Comparison of ENCODE assay signal across 9 cellular contexts in the genomic region with DNA sequence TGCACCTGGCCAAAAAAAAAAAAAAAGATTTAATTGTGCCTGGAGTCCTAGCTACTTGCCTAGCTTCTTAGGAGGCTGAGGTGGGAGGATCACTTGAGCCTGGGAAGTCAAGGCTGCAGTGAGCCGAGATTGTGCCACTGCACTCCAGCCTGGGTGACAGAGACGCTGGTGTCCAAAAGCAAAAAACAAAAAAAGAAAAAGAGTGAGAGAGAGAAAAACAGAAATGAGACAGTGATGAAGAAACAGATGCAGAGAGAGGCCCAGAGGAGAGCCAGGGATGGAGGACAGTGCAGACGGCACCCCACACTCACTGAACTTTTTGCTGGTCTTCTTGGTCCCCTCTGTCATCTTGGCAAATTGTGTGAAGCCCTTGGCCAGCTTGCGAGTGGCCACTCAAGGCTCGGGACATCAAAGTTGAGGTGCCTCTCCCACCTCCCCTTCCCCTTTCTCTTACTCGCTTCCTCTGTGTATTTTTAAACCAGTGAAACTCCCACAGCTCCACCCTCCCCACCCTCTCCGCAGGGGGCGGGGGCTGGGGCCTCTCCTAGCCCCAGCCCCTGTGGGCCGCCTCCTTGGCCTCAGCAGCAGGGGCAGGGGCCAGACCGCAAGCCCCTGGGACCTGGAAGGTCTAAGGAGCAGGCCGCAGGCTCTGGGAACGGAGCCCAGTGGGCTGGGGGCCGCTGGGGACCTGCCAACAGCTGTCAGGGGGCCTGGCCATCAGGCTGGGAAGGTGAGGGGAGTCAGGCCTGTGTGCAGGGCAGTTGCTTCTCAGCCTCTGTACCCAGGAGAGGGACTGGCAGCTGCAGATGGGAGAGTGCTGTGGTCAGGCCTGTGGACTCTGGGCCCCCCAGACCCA. TPM values are rescaled to one million over a fixed set of nuclear protein-coding genes. Genes with fewer than 3 reads are reported as not detected.
A peak's percentile ranks its signal among the peaks of the same experiment; 100 is the strongest.
DNase-seq lines count a peak whose midpoint lies in the region; ATAC-seq and TF ChIP-seq lines count a peak whose summit lies in the region.
"Had no signal": no experiment of that assay in that cellular context is flagged by ENCODE, and none has a peak within 500 bp of the region (broad histone marks: within the 10 kb centered on the region; RNA-seq: fewer than 3 reads in every experiment).

TSS of gene SH2D3C (minus strand) at position 387 of the 856 bp plus-strand sequence. CDS start at position 348, 39 bp downstream.

- DNase-seq in GF-D8 (lab: John Stamatoyannopoulos, UW) (peak; percentile 27), GM23338 (ENCODE audit: low spot score) (no peak), SKM-1 treated with dmso at 0.1 percent for 144 hours (lab: John Stamatoyannopoulos, UW; ENCODE audit: unreplicated experiment) (peak; percentile 49), choroid plexus epithelial cell (ENCODE audit: low read depth) (peak; percentile 28), neural progenitor cell (ENCODE audit: low spot score) (no peak), posterior cingulate gyrus (no peak), NCI-H2196 treated with DMSO at 0.1 percent for 48 hours (lab: John Stamatoyannopoulos, UW; ENCODE audit: unreplicated experiment) (no peak), NCI-H82 (lab: John Stamatoyannopoulos, UW) (no peak)

- no peak within 1 kb of the TSS for H3K9ac ChIP-seq in neural progenitor cell

- H3K4me3 ChIP-seq in GM23338 (no peak within 1 kb of the TSS), choroid plexus epithelial cell (ENCODE audit: low read depth, low read length) (no peak within 1 kb of the TSS), neural progenitor cell (no peak within 1 kb of the TSS)
- H3K4me3 ChIP-seq: body of pancreas had no signal

- no peaks in the 10 kb centered on the region; the same call in 2 of the 3 replicates for H3K36me3 Mint-ChIP-seq in GM23338 (ENCODE audit: low read depth)
- H3K36me3 Mint-ChIP-seq in neural progenitor cell: no peaks in the 10 kb centered on the region

- H3K9me3 ChIP-seq in neural progenitor cell (ENCODE audit: low read depth): no peaks in the 10 kb centered on the region
- H3K9me3 ChIP-seq: body of pancreas had no signal

- H3K4me2 ChIP-seq in GM23338: no peak within 1 kb of the TSS; the same call in 1 of the 2 replicates
- no peak within 1 kb of the TSS for H3K4me2 ChIP-seq in neural progenitor cell

- H3K79me2 ChIP-seq in GM23338 (replicated peaks; ENCODE audit: insufficient read depth): no peaks in the 10 kb centered on the region
- H3K79me2 ChIP-seq in neural progenitor cell (ENCODE audit: low read depth): no peaks in the 10 kb centered on the region

- H3K4me1 Mint-ChIP-seq in GM23338: peaks cover 23% of the 10 kb centered on the region
- H3K4me1 Mint-ChIP-seq in neural progenitor cell: peaks cover 21% of the 10 kb centered on the region

- H3F3A ChIP-seq in GM23338 (replicated peaks; ENCODE audit: low read depth) (peaks cover 9% of the 10 kb centered on the region; the same call in 1 of the 2 replicates), neural progenitor cell (ENCODE audit: low read depth) (peaks cover 7% of the 10 kb centered on the region)

- intact Hi-C loops in posterior cingulate gyrus (cut with DNase I): no loop called here

- H3K9me2 ChIP-seq in GM23338 (ENCODE audit: insufficient read depth): no peaks in the 10 kb centered on the region

- H3K27me3 Mint-ChIP-seq in GM23338 (ENCODE audit: insufficient read depth, low read depth, poor library complexity) (peaks cover 10% of the 10 kb centered on the region), neural progenitor cell (ENCODE audit: insufficient read depth, low read depth) (peaks cover 12% of the 10 kb centered on the region)

- H4K20me1 ChIP-seq in GM23338 (replicated peaks; ENCODE audit: insufficient read depth): no peaks in the 10 kb centered on the region
- H4K20me1 ChIP-seq in neural progenitor cell (ENCODE audit: low read depth): no peaks in the 10 kb centered on the region

- peak; percentile 10; the same call in 2 of the 3 replicates for ATAC-seq in GM23338
- ATAC-seq: body of pancreas had no signal

- H3K4me3 Mint-ChIP-seq in GM23338 (no peak within 1 kb of the TSS; the same call in 2 of the 3 replicates), neural progenitor cell (no peak within 1 kb of the TSS)

- H3K27me3 ChIP-seq in GM23338 (ENCODE audit: insufficient read depth): no peaks in the 10 kb centered on the region
- no peaks in the 10 kb centered on the region for H3K27me3 ChIP-seq in neural progenitor cell
- H3K27me3 ChIP-seq: body of pancreas had no signal

- H3K36me3 ChIP-seq in GM23338 (ENCODE audit: insufficient read depth) (no peaks in the 10 kb centered on the region), neural progenitor cell (no peaks in the 10 kb centered on the region)

- H3K4me1 ChIP-seq in GM23338 (ENCODE audit: insufficient read depth): peaks cover 5% of the 10 kb centered on the region; the same call in 1 of the 2 replicates
- H3K4me1 ChIP-seq in neural progenitor cell: peaks cover 12% of the 10 kb centered on the region
- H3K4me1 ChIP-seq: body of pancreas had no signal

- TF ChIP-seq CTCF in GM23338 (conservative IDR thresholded peaks at IDR 0.05; ENCODE audit: low read depth in 2 of 2) (no peak), choroid plexus epithelial cell (conservative IDR thresholded peaks at IDR 0.05; ENCODE audit: low read depth, low read length) (no peak), neural progenitor cell (IDR thresholded peaks at IDR 0.05) (no peak)

- H3K27ac Mint-ChIP-seq in GM23338: no peak within 1 kb of the TSS
- H3K27ac Mint-ChIP-seq in neural progenitor cell: peak within 1 kb of the TSS; percentile 43

- no peak within 1 kb of the TSS for H3K27ac ChIP-seq in GM23338 (ENCODE audit: low read depth)
- no peak within 1 kb of the TSS for H3K27ac ChIP-seq in neural progenitor cell

- H3K9me3 Mint-ChIP-seq in GM23338 (peaks cover 2% of the 10 kb centered on the region; the same call in 1 of the 3 replicates), neural progenitor cell (no peaks in the 10 kb centered on the region)

- H2AFZ ChIP-seq in GM23338 (no peak within 1 kb of the TSS), neural progenitor cell (replicated peaks) (no peak within 1 kb of the TSS)

TF ChIP-seq in GM23338, 12 proteins besides CTCF, POLR2A, EP300 and RAD21 (continues in another document):
- TF ChIP-seq ZNF331 (CRISPR knock-in tag; IDR thresholded peaks at IDR 0.05; ENCODE audit: low read depth): no peak
- no peak for TF ChIP-seq CREB1 (CRISPR knock-in tag; IDR thresholded peaks at IDR 0.05; ENCODE audit: low read depth)
- no peak for TF ChIP-seq JUNB (IDR thresholded peaks at IDR 0.05; ENCODE audit: unreplicated experiment)
- TF ChIP-seq, protein P1, sequence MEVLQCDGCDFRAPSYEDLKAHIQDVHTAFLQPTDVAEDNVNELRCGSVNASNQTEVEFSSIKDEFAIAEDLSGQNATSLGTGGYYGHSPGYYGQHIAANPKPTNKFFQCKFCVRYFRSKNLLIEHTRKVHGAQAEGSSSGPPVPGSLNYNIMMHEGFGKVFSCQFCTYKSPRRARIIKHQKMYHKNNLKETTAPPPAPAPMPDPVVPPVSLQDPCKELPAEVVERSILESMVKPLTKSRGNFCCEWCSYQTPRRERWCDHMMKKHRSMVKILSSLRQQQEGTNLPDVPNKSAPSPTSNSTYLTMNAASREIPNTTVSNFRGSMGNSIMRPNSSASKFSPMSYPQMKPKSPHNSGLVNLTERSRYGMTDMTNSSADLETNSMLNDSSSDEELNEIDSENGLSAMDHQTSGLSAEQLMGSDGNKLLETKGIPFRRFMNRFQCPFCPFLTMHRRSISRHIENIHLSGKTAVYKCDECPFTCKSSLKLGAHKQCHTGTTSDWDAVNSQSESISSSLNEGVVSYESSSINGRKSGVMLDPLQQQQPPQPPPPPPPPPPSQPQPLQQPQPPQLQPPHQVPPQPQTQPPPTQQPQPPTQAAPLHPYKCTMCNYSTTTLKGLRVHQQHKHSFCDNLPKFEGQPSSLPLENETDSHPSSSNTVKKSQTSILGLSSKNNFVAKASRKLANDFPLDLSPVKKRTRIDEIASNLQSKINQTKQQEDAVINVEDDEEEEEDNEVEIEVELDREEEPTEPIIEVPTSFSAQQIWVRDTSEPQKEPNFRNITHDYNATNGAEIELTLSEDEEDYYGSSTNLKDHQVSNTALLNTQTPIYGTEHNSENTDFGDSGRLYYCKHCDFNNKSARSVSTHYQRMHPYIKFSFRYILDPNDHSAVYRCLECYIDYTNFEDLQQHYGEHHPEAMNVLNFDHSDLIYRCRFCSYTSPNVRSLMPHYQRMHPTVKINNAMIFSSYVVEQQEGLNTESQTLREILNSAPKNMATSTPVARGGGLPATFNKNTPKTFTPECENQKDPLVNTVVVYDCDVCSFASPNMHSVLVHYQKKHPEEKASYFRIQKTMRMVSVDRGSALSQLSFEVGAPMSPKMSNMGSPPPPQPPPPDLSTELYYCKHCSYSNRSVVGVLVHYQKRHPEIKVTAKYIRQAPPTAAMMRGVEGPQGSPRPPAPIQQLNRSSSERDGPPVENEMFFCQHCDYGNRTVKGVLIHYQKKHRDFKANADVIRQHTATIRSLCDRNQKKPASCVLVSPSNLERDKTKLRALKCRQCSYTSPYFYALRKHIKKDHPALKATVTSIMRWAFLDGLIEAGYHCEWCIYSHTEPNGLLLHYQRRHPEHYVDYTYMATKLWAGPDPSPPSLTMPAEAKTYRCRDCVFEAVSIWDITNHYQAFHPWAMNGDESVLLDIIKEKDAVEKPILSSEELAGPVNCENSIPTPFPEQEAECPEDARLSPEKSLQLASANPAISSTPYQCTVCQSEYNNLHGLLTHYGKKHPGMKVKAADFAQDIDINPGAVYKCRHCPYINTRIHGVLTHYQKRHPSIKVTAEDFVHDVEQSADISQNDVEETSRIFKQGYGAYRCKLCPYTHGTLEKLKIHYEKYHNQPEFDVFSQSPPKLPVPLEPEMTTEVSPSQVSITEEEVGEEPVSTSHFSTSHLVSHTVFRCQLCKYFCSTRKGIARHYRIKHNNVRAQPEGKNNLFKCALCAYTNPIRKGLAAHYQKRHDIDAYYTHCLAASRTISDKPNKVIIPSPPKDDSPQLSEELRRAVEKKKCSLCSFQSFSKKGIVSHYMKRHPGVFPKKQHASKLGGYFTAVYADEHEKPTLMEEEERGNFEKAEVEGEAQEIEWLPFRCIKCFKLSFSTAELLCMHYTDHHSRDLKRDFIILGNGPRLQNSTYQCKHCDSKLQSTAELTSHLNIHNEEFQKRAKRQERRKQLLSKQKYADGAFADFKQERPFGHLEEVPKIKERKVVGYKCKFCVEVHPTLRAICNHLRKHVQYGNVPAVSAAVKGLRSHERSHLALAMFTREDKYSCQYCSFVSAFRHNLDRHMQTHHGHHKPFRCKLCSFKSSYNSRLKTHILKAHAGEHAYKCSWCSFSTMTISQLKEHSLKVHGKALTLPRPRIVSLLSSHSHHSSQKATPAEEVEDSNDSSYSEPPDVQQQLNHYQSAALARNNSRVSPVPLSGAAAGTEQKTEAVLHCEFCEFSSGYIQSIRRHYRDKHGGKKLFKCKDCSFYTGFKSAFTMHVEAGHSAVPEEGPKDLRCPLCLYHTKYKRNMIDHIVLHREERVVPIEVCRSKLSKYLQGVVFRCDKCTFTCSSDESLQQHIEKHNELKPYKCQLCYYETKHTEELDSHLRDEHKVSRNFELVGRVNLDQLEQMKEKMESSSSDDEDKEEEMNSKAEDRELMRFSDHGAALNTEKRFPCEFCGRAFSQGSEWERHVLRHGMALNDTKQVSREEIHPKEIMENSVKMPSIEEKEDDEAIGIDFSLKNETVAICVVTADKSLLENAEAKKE (CRISPR knock-in tag; IDR thresholded peaks at IDR 0.05): no peak

RNA-seq across cellular contexts. Expression of gene SH2D3C, which starts in this region (rescaled TPM):
- total RNA-seq in GM23338 (2014; rRNA removed; shearing (Covaris generic)): 4.5 and 7.3 TPM in 2 replicates
- 4.2 and 4.4 TPM in 2 replicates for polyA plus RNA-seq in GM23338 (2016; fragmentation: Nextera tagmentation; extraction: Ambion mirVana)
- total RNA-seq in neural progenitor cell (ENCODE audit: low replicate concordance): 1.8 and 1.9 TPM in 2 replicates

Comparison
In these comparisons a context has a peak if more than half of its experiments do, and no peak if none do; other contexts are left out.
1. DNase-seq: peak in GF-D8 (single experiment), SKM-1 treated with dmso at 0.1 percent for 144 hours (single experiment) and choroid plexus epithelial cell (single experiment); none in GM23338 (single experiment), neural progenitor cell (single experiment), posterior cingulate gyrus (0 of 10), NCI-H2196 treated with DMSO at 0.1 percent for 48 hours (single experiment) and NCI-H82 (single experiment).